19 cellular contexts compared by ENCODE assay signal in genomic region chr4:155769092-155769491, GRCh38. TPM values are rescaled to one million over a fixed set of nuclear protein-coding genes. Genes with fewer than 3 reads are reported as not detected.
DNase-seq lines count a peak whose midpoint lies in the region; ATAC-seq and TF ChIP-seq lines count a peak whose summit lies in the region.
"Had no signal": no experiment of that assay in that cellular context is flagged by ENCODE, and none has a peak within 500 bp of the region (broad histone marks: within the 10 kb centered on the region; RNA-seq: fewer than 3 reads in every experiment).

No MANE protein-coding gene starts in this region.

- no peak overlapping the region for H3K27ac ChIP-seq in osteoblast (ENCODE audit: low read depth, low read length)
- H3K27ac ChIP-seq: neutrophil had no signal

- POLR2A ChIA-PET in WTC11 (lab: Charles Lee): no interaction called here

- CTCF ChIA-PET in WTC11 (lab: Charles Lee): no interaction called here

- no peaks in the 10 kb centered on the region for H3K36me3 Mint-ChIP-seq in WTC11
- no peaks in the 10 kb centered on the region for H3K36me3 Mint-ChIP-seq in type B pancreatic cell

- no peaks in the 10 kb centered on the region for H4K20me1 ChIP-seq in osteoblast (ENCODE audit: insufficient read depth, low read length)

- H3K4me1 Mint-ChIP-seq in WTC11 (peaks cover 35% of the 10 kb centered on the region), type B pancreatic cell (ENCODE audit: unreplicated experiment) (peaks cover 3% of the 10 kb centered on the region)
- H3K4me1 Mint-ChIP-seq: endodermal cell had no signal

- H3K4me3 Mint-ChIP-seq in WTC11: no peak overlapping the region
- H3K4me3 Mint-ChIP-seq in type B pancreatic cell: no peak overlapping the region
- H3K4me3 Mint-ChIP-seq: activated CD8-positive, alpha-beta T cell treated with anti-CD3 and anti-CD28 coated beads, Interleukin-2, amount 10 ng/mL, durations not matched to agents 7 days and 5 days; endodermal cell had no signal

- no peaks in the 10 kb centered on the region for H3K36me3 ChIP-seq in osteoblast (ENCODE audit: insufficient read depth, low read length)
- H3K36me3 ChIP-seq: neutrophil had no signal

- ATAC-seq in GM19043 (IDR thresholded peaks at IDR 0.05; ENCODE audit: low read depth, unreplicated experiment) (peak; percentile 75), HG02885 (IDR thresholded peaks at IDR 0.05; ENCODE audit: poor library complexity, unreplicated experiment) (peak; percentile 46), WTC11 (no peak)
- ATAC-seq: activated CD8-positive, alpha-beta T cell treated with anti-CD3 and anti-CD28 coated beads, Interleukin-2, amount 10 ng/mL, durations not matched to agents 7 days and 5 days had no signal

- H3K9me3 Mint-ChIP-seq in WTC11 (no peaks in the 10 kb centered on the region), type B pancreatic cell (no peaks in the 10 kb centered on the region)
- H3K9me3 Mint-ChIP-seq: endodermal cell had no signal

- TF ChIP-seq CTCF in WTC11 (IDR thresholded peaks at IDR 0.05) (no peak), type B pancreatic cell (conservative IDR thresholded peaks at IDR 0.05) (no peak), osteoblast (IDR thresholded peaks at IDR 0.05; ENCODE audit: extremely low read depth, low read depth, low read length) (no peak)

- no peak overlapping the region for H3K4me2 ChIP-seq in osteoblast (ENCODE audit: insufficient read depth, low read length)

- no peak overlapping the region for H2AFZ ChIP-seq in osteoblast (ENCODE audit: low read length)

- no peaks in the 10 kb centered on the region for H3K9me3 ChIP-seq in osteoblast (ENCODE audit: low read depth, low read length)
- H3K9me3 ChIP-seq: neutrophil had no signal

- H3K4me3 ChIP-seq in osteoblast (ENCODE audit: insufficient read depth, low read length): no peak overlapping the region

- DNase-seq in CD1c-positive myeloid dendritic cell (ENCODE audit: extremely low spot score) (peak; percentile 52), WTC11 (ENCODE audit: low spot score) (no peak), type B pancreatic cell (ENCODE audit: extremely low spot score, unreplicated experiment) (no peak), osteoblast (ENCODE audit: insufficient read length, low spot score, missing footprints) (no peak)
- no peak for DNase-seq in stimulated activated CD4-positive, alpha-beta T cell treated with anti-CD3 and anti-CD28 coated beads, Interleukin-2, amount 100 ng/mL, for 24 hours
- DNase-seq in activated CD4-positive, CD25-positive, alpha-beta regulatory T cell (lab: John Stamatoyannopoulos, UW): no peak
- DNase-seq: ACHN; activated CD8-positive, alpha-beta T cell treated with anti-CD3 and anti-CD28 coated beads, Interleukin-2, amount 10 ng/mL, durations not matched to agents 7 days and 5 days; activated naive CD4-positive, alpha-beta T cell treated with Interleukin-2 at 50 U/mL for 16 hours; DMS53; endodermal cell; NCI-H1092; NCI-H446 treated with DMSO at 0.1 percent for 48 hours; RPMI8226; T1000; trophoblast cell had no signal

- no peaks in the 10 kb centered on the region for H3K27me3 Mint-ChIP-seq in WTC11 (ENCODE audit: low read depth)
- H3K27me3 Mint-ChIP-seq in type B pancreatic cell: no peaks in the 10 kb centered on the region

- H3K27me3 ChIP-seq in osteoblast (ENCODE audit: insufficient read depth, low read length): no peaks in the 10 kb centered on the region
- H3K27me3 ChIP-seq: neutrophil had no signal

- H3K27ac Mint-ChIP-seq in WTC11: peak overlapping the region; percentile 28
- no peak overlapping the region for H3K27ac Mint-ChIP-seq in type B pancreatic cell
- H3K27ac Mint-ChIP-seq: activated CD8-positive, alpha-beta T cell treated with anti-CD3 and anti-CD28 coated beads, Interleukin-2, amount 10 ng/mL, durations not matched to agents 7 days and 5 days; endodermal cell had no signal

- no peaks in the 10 kb centered on the region for H3K79me2 ChIP-seq in osteoblast (ENCODE audit: insufficient read depth, low read length)

- no peaks in the 10 kb centered on the region for H3K4me1 ChIP-seq in osteoblast (ENCODE audit: insufficient read depth, low read length)

TF ChIP-seq in WTC11, 78 proteins besides CTCF, POLR2A, EP300 and RAD21 (continues in another document):
- TF ChIP-seq RELA (CRISPR knock-in tag; IDR thresholded peaks at IDR 0.05; ENCODE audit: borderline replicate concordance) (no peak), RORB (CRISPR knock-in tag; IDR thresholded peaks at IDR 0.05) (no peak), FOXP4 (CRISPR knock-in tag; IDR thresholded peaks at IDR 0.05) (no peak), PRRX2 (CRISPR knock-in tag; IDR thresholded peaks at IDR 0.05) (no peak), SMAD4 (CRISPR knock-in tag; IDR thresholded peaks at IDR 0.05) (no peak), CDX4 (CRISPR knock-in tag; IDR thresholded peaks at IDR 0.05; ENCODE audit: borderline replicate concordance) (no peak), KAT7 (CRISPR knock-in tag; IDR thresholded peaks at IDR 0.05; ENCODE audit: borderline replicate concordance) (no peak), GRHL2 (CRISPR knock-in tag; IDR thresholded peaks at IDR 0.05; ENCODE audit: insufficient replicate concordance, severe bottlenecking) (no peak), ATF6 (CRISPR knock-in tag; IDR thresholded peaks at IDR 0.05) (no peak), GABPB1 (CRISPR knock-in tag; IDR thresholded peaks at IDR 0.05) (no peak), NR3C1 (CRISPR knock-in tag; conservative IDR thresholded peaks at IDR 0.05; ENCODE audit: low read depth) (no peak), FOXP1 (CRISPR knock-in tag; IDR thresholded peaks at IDR 0.05; ENCODE audit: borderline replicate concordance) (no peak), MYBL2 (CRISPR knock-in tag; IDR thresholded peaks at IDR 0.05) (no peak), NR1H2 (CRISPR knock-in tag; IDR thresholded peaks at IDR 0.05) (no peak), ERG (CRISPR knock-in tag; IDR thresholded peaks at IDR 0.05) (no peak)

RNA-seq across cellular contexts. Expression of gene GUCY1B1, which starts 10.3 kb away (rescaled TPM):
- total RNA-seq in WTC11 (2021) (6.4 to 12.7 TPM (median 7.1 TPM) in 3 replicates), type B pancreatic cell (ENCODE audit: low replicate concordance) (3.6 and 6.6 TPM in 2 replicates), osteoblast (1.1 and 2.9 TPM in 2 replicates)
